ENCODE assay signal across 10 cellular contexts in the genomic region with DNA sequence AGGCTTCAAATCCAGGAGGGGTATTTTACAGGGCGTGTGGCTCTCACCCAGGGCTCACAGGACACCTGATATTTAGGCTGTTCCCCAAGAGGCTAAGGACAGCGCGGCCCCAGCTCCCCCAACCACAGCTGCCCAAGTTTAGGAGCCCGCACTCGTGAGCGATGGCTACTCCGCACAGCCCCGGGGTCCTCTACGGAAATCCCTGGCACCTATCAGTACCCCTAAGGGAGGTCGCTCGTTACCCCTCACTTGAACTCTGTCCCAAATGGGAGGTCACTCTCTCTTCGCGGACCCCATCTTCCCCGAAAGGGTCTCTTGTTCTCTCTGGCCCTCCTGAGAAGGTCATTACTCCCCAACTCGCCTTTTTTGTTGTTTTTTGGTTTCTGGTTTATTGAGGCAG. TPM values are rescaled to one million over a fixed set of nuclear protein-coding genes. Genes with fewer than 3 reads are reported as not detected.
DNase-seq lines count a peak whose midpoint lies in the region; ATAC-seq, FAIRE-seq and TF ChIP-seq lines count a peak whose summit lies in the region.
"Had no signal": no experiment of that assay in that cellular context is flagged by ENCODE, and none has a peak within 500 bp of the region (broad histone marks: within the 10 kb centered on the region; RNA-seq: fewer than 3 reads in every experiment).

No MANE protein-coding gene starts in this region.

- peak overlapping the region; percentile 95 for H3K4me3 ChIP-seq in SK-N-MC
- H3K4me3 ChIP-seq in keratinocyte (ENCODE audit: control insufficient read depth in 2 of 3, extremely low read depth in 1 of 3, insufficient read depth in 2 of 3, low read depth in 1 of 3, low read length in 3 of 3) = no peak overlapping the region

- H3K9me1 ChIP-seq in keratinocyte (ENCODE audit: control insufficient read depth, extremely low read depth, insufficient read depth, low read length) = no peaks in the 10 kb centered on the region

- no peak overlapping the region for H3K27ac ChIP-seq in SK-N-MC
- no peak overlapping the region for H3K27ac ChIP-seq in keratinocyte (ENCODE audit: control insufficient read depth, insufficient read depth, low read length)

- FAIRE-seq in keratinocyte (lab: Jason Lieb, UNC) = no peak
- FAIRE-seq: A204.1, frontal cortex had no signal

- DNase-seq in T-helper 1 cell (no peak), SK-N-MC (ENCODE audit: low read depth, low spot score) (no peak), keratinocyte (ENCODE audit: low read depth, low spot score) (no peak), NK-92 (lab: John Stamatoyannopoulos, UW; ENCODE audit: unreplicated experiment) (no peak), RKO (ENCODE audit: low spot score) (no peak), GM19240 (ENCODE audit: insufficient read length, low spot score) (no peak)

- H4K20me1 ChIP-seq in keratinocyte (ENCODE audit: control insufficient read depth, extremely low read depth, insufficient read depth, low read length) = no peaks in the 10 kb centered on the region

- H3K9me3 ChIP-seq in SK-N-MC (ENCODE audit: low read depth, low read length) (no peaks in the 10 kb centered on the region), keratinocyte (ENCODE audit: control insufficient read depth, low read depth, low read length) (no peaks in the 10 kb centered on the region)

- H3K27me3 Mint-ChIP-seq in T-helper 1 cell treated with Interleukin-12 subunit alpha and Interleukin-12 subunit beta and Interleukin-4 antibody, amounts not matched to agents 30 μg/mL and 1 μg/mL, for 36 hours (ENCODE audit: low read depth) = no peaks in the 10 kb centered on the region
- H3K27me3 Mint-ChIP-seq in stimulated activated memory B cell treated with anti-CD40 and anti-IgM and Interleukin-4, amounts not matched to agents 10 μg/mL and 1 μg/mL and 100 μg/mL, for 72 hours = no peaks in the 10 kb centered on the region

- no peak for TF ChIP-seq CTCF in keratinocyte (optimal IDR thresholded peaks at IDR 0.05 in 1 of 3, IDR thresholded peaks at IDR 0.05 in 1 of 3, conservative IDR thresholded peaks at IDR 0.05 in 1 of 3; ENCODE audit: extremely low read depth in 1 of 3, insufficient read depth in 2 of 3, low read length in 3 of 3)

- peaks cover 5% of the 10 kb centered on the region for H3K4me1 ChIP-seq in keratinocyte (ENCODE audit: control insufficient read depth, extremely low read depth, insufficient read depth, low read length)

- H3K27ac Mint-ChIP-seq in T-helper 1 cell treated with Interleukin-12 subunit alpha and Interleukin-12 subunit beta and Interleukin-4 antibody, amounts not matched to agents 30 μg/mL and 1 μg/mL, for 36 hours = peak overlapping the region; percentile 84
- peak overlapping the region; percentile 95 for H3K27ac Mint-ChIP-seq in stimulated activated memory B cell treated with anti-CD40 and anti-IgM and Interleukin-4, amounts not matched to agents 10 μg/mL and 1 μg/mL and 100 μg/mL, for 72 hours

- H3K4me3 Mint-ChIP-seq in T-helper 1 cell treated with Interleukin-12 subunit alpha and Interleukin-12 subunit beta and Interleukin-4 antibody, amounts not matched to agents 30 μg/mL and 1 μg/mL, for 36 hours = peak overlapping the region; percentile 79
- H3K4me3 Mint-ChIP-seq in stimulated activated memory B cell treated with anti-CD40 and anti-IgM and Interleukin-4, amounts not matched to agents 10 μg/mL and 1 μg/mL and 100 μg/mL, for 72 hours = peak overlapping the region; percentile 76

- no peaks in the 10 kb centered on the region for H3K36me3 ChIP-seq in SK-N-MC (ENCODE audit: insufficient read depth, low read length)
- H3K36me3 ChIP-seq in keratinocyte (ENCODE audit: control insufficient read depth in 2 of 2, extremely low read depth in 1 of 2, insufficient read depth in 2 of 2, low read length in 2 of 2) = no peaks in the 10 kb centered on the region

- peak overlapping the region; percentile 87 for H3K4me2 ChIP-seq in keratinocyte (ENCODE audit: control insufficient read depth, extremely low read depth, insufficient read depth, low read depth, low read length)

- H3K36me3 Mint-ChIP-seq in T-helper 1 cell treated with Interleukin-12 subunit alpha and Interleukin-12 subunit beta and Interleukin-4 antibody, amounts not matched to agents 30 μg/mL and 1 μg/mL, for 36 hours (ENCODE audit: low read depth) = peaks cover 12% of the 10 kb centered on the region
- peaks cover 2% of the 10 kb centered on the region for H3K36me3 Mint-ChIP-seq in stimulated activated memory B cell treated with anti-CD40 and anti-IgM and Interleukin-4, amounts not matched to agents 10 μg/mL and 1 μg/mL and 100 μg/mL, for 72 hours

- H3K79me2 ChIP-seq in keratinocyte (ENCODE audit: control insufficient read depth, insufficient read depth, low read length) = no peaks in the 10 kb centered on the region

- peaks cover 23% of the 10 kb centered on the region for H3K4me1 Mint-ChIP-seq in T-helper 1 cell treated with Interleukin-12 subunit alpha and Interleukin-12 subunit beta and Interleukin-4 antibody, amounts not matched to agents 30 μg/mL and 1 μg/mL, for 36 hours (ENCODE audit: low read depth)
- H3K4me1 Mint-ChIP-seq in stimulated activated memory B cell treated with anti-CD40 and anti-IgM and Interleukin-4, amounts not matched to agents 10 μg/mL and 1 μg/mL and 100 μg/mL, for 72 hours = peaks cover 21% of the 10 kb centered on the region

- H3K9me3 Mint-ChIP-seq in T-helper 1 cell treated with Interleukin-12 subunit alpha and Interleukin-12 subunit beta and Interleukin-4 antibody, amounts not matched to agents 30 μg/mL and 1 μg/mL, for 36 hours = no peaks in the 10 kb centered on the region
- H3K9me3 Mint-ChIP-seq in stimulated activated memory B cell treated with anti-CD40 and anti-IgM and Interleukin-4, amounts not matched to agents 10 μg/mL and 1 μg/mL and 100 μg/mL, for 72 hours = peaks cover 3% of the 10 kb centered on the region

- H3K9ac ChIP-seq in SK-N-MC (ENCODE audit: insufficient read length) (no peak overlapping the region), keratinocyte (ENCODE audit: control insufficient read depth, extremely low read depth, insufficient read depth, low read length) (no peak overlapping the region)

- no peak for ATAC-seq in stimulated activated memory B cell treated with anti-CD40 and anti-IgM and Interleukin-4, amounts not matched to agents 10 μg/mL and 1 μg/mL and 100 μg/mL, for 72 hours

- H3K27me3 ChIP-seq in keratinocyte (ENCODE audit: control insufficient read depth, extremely low read depth, insufficient read depth, low read length) = no peaks in the 10 kb centered on the region

- dilution Hi-C loops in keratinocyte (cut with MboI; ENCODE audit: extremely low pct_ligation_motif_present, low sequenced_read_pairs) = no loop called here

- H2AFZ ChIP-seq in keratinocyte (ENCODE audit: control insufficient read depth, low read length) = no peak overlapping the region

RNA-seq across cellular contexts. Expression of a gene that starts 0.7 kb away (rescaled TPM):
- polyA plus RNA-seq in keratinocyte = 5.1 to 8.6 TPM (median 5.3 TPM) in 3 replicates
- polyA plus RNA-seq in keratinocyte (2011; ENCODE audit: low read depth) = 2.8 TPM
- polyA plus RNA-seq in keratinocyte (2011; cell fraction: cytosol; rRNA removed) = 4.9 and 5.0 TPM in 2 replicates
- 6.5 and 8.6 TPM in 2 replicates for polyA plus RNA-seq in keratinocyte (2011; cell fraction: nucleus; rRNA removed)
- 3.1 and 6.2 TPM in 2 replicates for polyA plus RNA-seq in keratinocyte (2012; ENCODE audit: low replicate concordance)
- polyA minus RNA-seq in keratinocyte = 1.8 to 5.7 TPM (median 2.7 TPM) in 3 replicates
- polyA minus RNA-seq in keratinocyte (2011; cell fraction: cytosol; rRNA and poly(A)+ RNA removed) = 7.1 TPM
- 2.6 and 6.2 TPM in 2 replicates for polyA minus RNA-seq in keratinocyte (2011; cell fraction: nucleus; rRNA and poly(A)+ RNA removed)
